In genomic region chr1:234542211-234542850, GRCh38 we compare ENCODE assay signal across 17 cellular contexts.
DNase-seq lines count a peak whose midpoint lies in the region; ATAC-seq and TF ChIP-seq lines count a peak whose summit lies in the region.
"Had no signal": no experiment of that assay in that cellular context is flagged by ENCODE, and none has a peak within 500 bp of the region (broad histone marks: within the 10 kb centered on the region; RNA-seq: fewer than 3 reads in every experiment).

No MANE protein-coding gene starts in this region.

- in situ Hi-C loops in IMR-90 (cut with MboI; ENCODE audit: low sequenced_read_pairs) = no loop called here

- no peak overlapping the region for H2BK120ac ChIP-seq in IMR-90 (ENCODE audit: low read depth, low read length)

- H3K27me3 ChIP-seq in IMR-90 (ENCODE audit: control insufficient read depth, insufficient read depth, low read length) (no peaks in the 10 kb centered on the region; the same call in 1 of the 2 replicates), adrenal gland (no peaks in the 10 kb centered on the region), layer of hippocampus (ENCODE audit: control insufficient read depth, insufficient read depth, low read length) (no peaks in the 10 kb centered on the region), rectal smooth muscle tissue (ENCODE audit: control insufficient read depth, insufficient read depth, low read length) (peaks cover 3% of the 10 kb centered on the region), left lung (no peaks in the 10 kb centered on the region)
- H3K27me3 ChIP-seq: body of pancreas, tibial nerve had no signal

- H2BK5ac ChIP-seq in IMR-90 (ENCODE audit: low read depth, low read length, poor library complexity, severe bottlenecking) = no peak overlapping the region

- H3K4me1 ChIP-seq in IMR-90 (ENCODE audit: control insufficient read depth, insufficient read depth, low read length) (peaks cover 19% of the 10 kb centered on the region), adrenal gland (replicated peaks in 1 of 2) (peaks cover 26 to 39% of the 10 kb centered on the region in 2 donors), rectal smooth muscle tissue (ENCODE audit: control insufficient read depth, insufficient read depth, low read length) (peaks cover 87% of the 10 kb centered on the region), left lung (peaks cover 0 to 16% of the 10 kb centered on the region in 2 donors)

- no peak for TF ChIP-seq RAD21 in IMR-90 (IDR thresholded peaks at IDR 0.05; ENCODE audit: low read length)

- TF ChIP-seq CTCF in IMR-90 (conservative IDR thresholded peaks at IDR 0.05; ENCODE audit: low read depth, low read length) (no peak), adrenal gland (IDR thresholded peaks at IDR 0.05) (no peak), left lung (IDR thresholded peaks at IDR 0.05) (no peak), osteocyte (IDR thresholded peaks at IDR 0.05) (no peak)

- H2AK5ac ChIP-seq in IMR-90 (ENCODE audit: low read depth, low read length) = peak overlapping the region; percentile 60; the same call in 1 of the 2 replicates

- no peak overlapping the region for H3K56ac ChIP-seq in IMR-90 (ENCODE audit: extremely low read depth, insufficient read depth, low read length)

- H3K36me3 ChIP-seq in IMR-90 (ENCODE audit: control insufficient read depth, insufficient read depth, low read length) (no peaks in the 10 kb centered on the region), adrenal gland (replicated peaks in 1 of 2) (no peaks in the 10 kb centered on the region), rectal smooth muscle tissue (ENCODE audit: control insufficient read depth, insufficient read depth, low read length) (no peaks in the 10 kb centered on the region), left lung (no peaks in the 10 kb centered on the region)
- H3K36me3 ChIP-seq: tibial nerve had no signal

- H2BK20ac ChIP-seq in IMR-90 (ENCODE audit: low read depth, low read length) = no peak overlapping the region

- DNase-seq in IMR-90 (no peak), adrenal gland (peak; percentile 75 to 89 (median 82)), left lung (no peak), RPMI8226 (no peak), osteocyte (ENCODE audit: extremely low spot score, unreplicated experiment) (no peak)
- DNase-seq: activated CD4-positive, CD25-positive, alpha-beta regulatory T cell treated with anti-CD3 and anti-CD28 coated beads, Interleukin-2, amount 50 U/mL, for 72 hours; activated CD8-positive, alpha-beta memory T cell treated with anti-CD3 and anti-CD28 coated beads, Interleukin-2, amount 50 U/mL, for 4 hours; activated naive CD4-positive, alpha-beta T cell; H7; NCI-H1436 treated with DMSO at 0.1 percent for 48 hours; NCI-H345; stimulated activated CD4-positive, alpha-beta T cell treated with anti-CD3 and anti-CD28 coated beads, Interleukin-4, amount 100 ng/mL, for 24 hours had no signal

- no peaks in the 10 kb centered on the region for H3K9me3 ChIP-seq in IMR-90 (ENCODE audit: control insufficient read depth, insufficient read depth, low read length)
- no peaks in the 10 kb centered on the region for H3K9me3 ChIP-seq in adrenal gland (replicated peaks in 1 of 3)
- no peaks in the 10 kb centered on the region for H3K9me3 ChIP-seq in left lung
- H3K9me3 ChIP-seq: body of pancreas, tibial nerve had no signal

- H3K4ac ChIP-seq in IMR-90 (ENCODE audit: low read depth, low read length) = no peak overlapping the region

- no peak overlapping the region for H2AFZ ChIP-seq in IMR-90 (replicated peaks; ENCODE audit: low read length, poor library complexity)

- TF ChIP-seq POLR2A in IMR-90 (IDR thresholded peaks at IDR 0.05; ENCODE audit: low read depth, low read length) (no peak), adrenal gland (IDR thresholded peaks at IDR 0.05) (peak in 1 of 2 donors; percentile 26)

- H2BK15ac ChIP-seq in IMR-90 (ENCODE audit: low read depth, low read length) = no peak overlapping the region

- 100% methylated on average over 2 of the region's 13 CpGs; no CpG with 5 or more reads in 1 of the 2 experiments for WGBS in IMR-90 (ENCODE audit: extremely low coverage in 2 of 2, insufficient read length in 1 of 2), 2 experiments
- 62 to 69% (median 66%) methylated on average over 13 of the region's 13 CpGs for WGBS in adrenal gland, 4 donors

- H3K27ac ChIP-seq in IMR-90 (ENCODE audit: insufficient read depth, low read length) = no peak overlapping the region
- peak overlapping the region in 4 of 5 donors; percentile 4 to 92 (median 71) for H3K27ac ChIP-seq in adrenal gland
- H3K27ac ChIP-seq in layer of hippocampus (ENCODE audit: low read depth, low read length) = peak overlapping the region; percentile 88
- peak overlapping the region; percentile 97 for H3K27ac ChIP-seq in rectal smooth muscle tissue (ENCODE audit: low read depth, low read length)
- H3K27ac ChIP-seq in left lung = no peak overlapping the region

- no peak overlapping the region for H3K27ac Mint-ChIP-seq in osteocyte (ENCODE audit: unreplicated experiment)

- peaks cover 25% of the 10 kb centered on the region for H3K4me1 Mint-ChIP-seq in osteocyte (ENCODE audit: unreplicated experiment)

- intact Hi-C loops in IMR-90 (cut with micrococcal nuclease) = no loop called here
- intact Hi-C loops in adrenal gland (cut with DNase I) = no loop called here
- intact Hi-C loops in left lung (cut with DNase I) = no loop called here

- H3K9me1 ChIP-seq in IMR-90 (ENCODE audit: insufficient read depth, low read length) = peaks cover 16% of the 10 kb centered on the region

- CTCF ChIA-PET in IMR-90 (lab: Yijun Ruan, JAX) = no interaction called here

- H4K91ac ChIP-seq in IMR-90 (ENCODE audit: insufficient read depth, low read depth, low read length) = no peak overlapping the region; the same call in 1 of the 2 replicates

- no peaks in the 10 kb centered on the region for H3K27me3 Mint-ChIP-seq in osteocyte (ENCODE audit: unreplicated experiment)

- ATAC-seq in IMR-90 (ENCODE audit: low read depth) = no peak
- ATAC-seq in left lung = no peak
- ATAC-seq in HG03135 (IDR thresholded peaks at IDR 0.05; ENCODE audit: unreplicated experiment) = no peak
- ATAC-seq: body of pancreas had no signal

- no peak overlapping the region for H3K23ac ChIP-seq in IMR-90 (ENCODE audit: low read depth, low read length)

- H2AK9ac ChIP-seq in IMR-90 (replicated peaks; ENCODE audit: low read depth, low read length, poor library complexity) = no peak overlapping the region

- H3K4me2 ChIP-seq in IMR-90 (ENCODE audit: low read depth, low read length) = no peak overlapping the region

- H3K9me3 Mint-ChIP-seq in osteocyte (ENCODE audit: unreplicated experiment) = no peaks in the 10 kb centered on the region

- dilution Hi-C loops in IMR-90 (cut with HindIII; ENCODE audit: low sequenced_read_pairs, unreplicated experiment) = no loop called here

- no peaks in the 10 kb centered on the region for H4K20me1 ChIP-seq in IMR-90 (ENCODE audit: insufficient read depth, low read length)

- H4K8ac ChIP-seq in IMR-90 (ENCODE audit: low read depth in 2 of 2, low read length in 2 of 2) = no peak overlapping the region

- no peaks in the 10 kb centered on the region for H3K79me1 ChIP-seq in IMR-90 (ENCODE audit: low read depth in 1 of 2, low read length in 2 of 2)

- H3K14ac ChIP-seq in IMR-90 (replicated peaks; ENCODE audit: low read depth, low read length) = no peak overlapping the region

- BruUV-seq in IMR-90 (replicated peaks; lab: Mats Ljungman, UMichigan) = no TSS peak

- POLR2A ChIA-PET in IMR-90 (lab: Charles Lee; ENCODE audit: unreplicated experiment) = no interaction called here

- H3K36me3 Mint-ChIP-seq in osteocyte (ENCODE audit: unreplicated experiment) = no peaks in the 10 kb centered on the region

- H3K4me3 Mint-ChIP-seq in osteocyte (ENCODE audit: unreplicated experiment) = no peak overlapping the region

- H3K4me3 ChIP-seq in IMR-90 (ENCODE audit: insufficient read depth, low read depth, low read length) (no peak overlapping the region), adrenal gland (no peak overlapping the region), rectal smooth muscle tissue (ENCODE audit: low read length) (no peak overlapping the region), left lung (no peak overlapping the region)
- H3K4me3 ChIP-seq: body of pancreas, tibial nerve had no signal

- H4K5ac ChIP-seq in IMR-90 (ENCODE audit: low read depth, low read length) = no peak overlapping the region

- H3K9ac ChIP-seq in IMR-90 (ENCODE audit: low read depth, low read length) (no peak overlapping the region), rectal smooth muscle tissue (ENCODE audit: low read length) (no peak overlapping the region)

- no peak overlapping the region for H3K18ac ChIP-seq in IMR-90 (ENCODE audit: low read depth, low read length)

TF ChIP-seq in IMR-90, 13 proteins besides CTCF, POLR2A, EP300 and RAD21:
- no peak for TF ChIP-seq USF2 (IDR thresholded peaks at IDR 0.05; ENCODE audit: low read depth, low read length)
- TF ChIP-seq RCOR1 (IDR thresholded peaks at IDR 0.05; ENCODE audit: insufficient replicate concordance, low read length) = no peak
- TF ChIP-seq BHLHE40 (IDR thresholded peaks at IDR 0.05; ENCODE audit: low read depth, low read length) = no peak
- no peak for TF ChIP-seq MAZ (IDR thresholded peaks at IDR 0.05; ENCODE audit: borderline replicate concordance, low read depth, low read length)
- TF ChIP-seq SMC3 (IDR thresholded peaks at IDR 0.05; ENCODE audit: low read depth, low read length) = no peak

Comparison
In these comparisons a context has a peak if more than half of its experiments do, and no peak if none do; other contexts are left out.
1. DNase-seq: peak in adrenal gland (7 of 7); none in IMR-90 (single experiment), left lung (0 of 2), RPMI8226 (single experiment) and osteocyte (single experiment).
2. H3K27ac ChIP-seq: peak in adrenal gland (4 of 5), layer of hippocampus (single experiment) and rectal smooth muscle tissue (single experiment); none in IMR-90 (single experiment) and left lung (0 of 2).